ENCODE assay signal across 11 cellular contexts in genomic region chr17:45073414-45074070, GRCh38. TPM values are rescaled to one million over a fixed set of nuclear protein-coding genes. Genes with fewer than 3 reads are reported as not detected.
A peak's percentile ranks its signal among the peaks of the same experiment; 100 is the strongest.
DNase-seq lines count a peak whose midpoint lies in the region; TF ChIP-seq lines count a peak whose summit lies in the region.
"Had no signal": no experiment of that assay in that cellular context is flagged by ENCODE, and none has a peak within 500 bp of the region (broad histone marks: within the 10 kb centered on the region; RNA-seq: fewer than 3 reads in every experiment).

No MANE protein-coding gene starts in this region.

- H3K27me3 Mint-ChIP-seq in activated T-cell treated with anti-CD3 and anti-CD28 coated beads, Interleukin-2, amount 50 U/mL, for 24 hours = no peaks in the 10 kb centered on the region

- H3K4me1 Mint-ChIP-seq in activated T-cell treated with anti-CD3 and anti-CD28 coated beads, Interleukin-2, amount 50 U/mL, for 24 hours (ENCODE audit: low read depth) = peaks cover 52% of the 10 kb centered on the region

- H3K36me3 ChIP-seq in uterus = no peaks in the 10 kb centered on the region

- peak overlapping the region; percentile 29 to 32 for H3K27ac ChIP-seq in uterus

- peak overlapping the region; percentile 14 for H3K27ac Mint-ChIP-seq in activated T-cell treated with anti-CD3 and anti-CD28 coated beads, Interleukin-2, amount 50 U/mL, for 24 hours

- no peak overlapping the region for H3K4me3 ChIP-seq in uterus
- H3K4me3 ChIP-seq: BLaER1 treated with 17β-estradiol and CSF1 and Interleukin-3, amounts not matched to agents 10 nM and 100 nM had no signal

- peaks cover 0 to 6% of the 10 kb centered on the region in 2 donors for H3K4me1 ChIP-seq in uterus

- TF ChIP-seq POLR2A in uterus (IDR thresholded peaks at IDR 0.05) (no peak), erythroblast (IDR thresholded peaks at IDR 0.05; ENCODE audit: low read length) (no peak)

- peaks cover 80% of the 10 kb centered on the region for H3K36me3 Mint-ChIP-seq in activated T-cell treated with anti-CD3 and anti-CD28 coated beads, Interleukin-2, amount 50 U/mL, for 24 hours (ENCODE audit: low read depth)

- H3K4me3 Mint-ChIP-seq in activated T-cell treated with anti-CD3 and anti-CD28 coated beads, Interleukin-2, amount 50 U/mL, for 24 hours = no peak overlapping the region

- intact Hi-C loops in uterus (cut with DNase I; ENCODE audit: low total_unique reads) = no loop called here

- no peaks in the 10 kb centered on the region for H3K9me3 ChIP-seq in uterus
- H3K9me3 ChIP-seq: BLaER1 treated with 17β-estradiol and CSF1 and Interleukin-3, amounts not matched to agents 10 nM and 100 nM had no signal

- DNase-seq in activated T-cell treated with anti-CD3 and anti-CD28 coated beads, Interleukin-2, amount 50 U/mL, for 24 hours = no peak
- DNase-seq in activated T-cell treated with anti-CD3 and anti-CD28 coated beads, Interleukin-2, amount 50 U/mL, for 48 hours = no peak
- peak; percentile 39 for DNase-seq in astrocyte of the hippocampus (ENCODE audit: low read depth, low spot score)
- peak; percentile 92 for DNase-seq in iris pigment epithelial cell (ENCODE audit: low read depth)
- DNase-seq in uterus = peak; percentile 41 to 48
- no peak for DNase-seq in erythroblast (lab: John Stamatoyannopoulos, UW)
- no peak for DNase-seq in putamen (ENCODE audit: low spot score)
- DNase-seq in NCI-H226 = no peak
- DNase-seq: activated CD8-positive, alpha-beta memory T cell treated with anti-CD3 and anti-CD28 coated beads, Interleukin-2, amount 50 U/mL, for 4 hours; NCI-H2227 treated with DMSO at 0.1 percent for 48 hours had no signal

- no peaks in the 10 kb centered on the region for H3K27me3 ChIP-seq in uterus
- H3K27me3 ChIP-seq: BLaER1 treated with 17β-estradiol and CSF1 and Interleukin-3, amounts not matched to agents 10 nM and 100 nM had no signal

- TF ChIP-seq CTCF in uterus (IDR thresholded peaks at IDR 0.05) = no peak

- no peaks in the 10 kb centered on the region for H3K9me3 Mint-ChIP-seq in activated T-cell treated with anti-CD3 and anti-CD28 coated beads, Interleukin-2, amount 50 U/mL, for 24 hours

RNA-seq across cellular contexts. Expression of gene NMT1, which starts 12.4 kb away (rescaled TPM):
- total RNA-seq in uterus = 100 to 1,000 TPM in 1 of 4 donors, 10 to 100 TPM in 3; 25.6 to 115 (median 72.3) TPM

RNA-seq across cellular contexts. Expression of gene DCAKD, which starts 22.1 kb away (rescaled TPM):
- total RNA-seq in uterus = 10 to 100 TPM; 26.8 to 57.1 (median 37.7) TPM

RNA-seq across cellular contexts. Expression of gene PLCD3, which starts 58.8 kb away (rescaled TPM):
- 10 to 100 TPM in 2 of 4 donors, 1 to 10 TPM in 2; 1.5 to 90.8 (median 8.9) TPM for total RNA-seq in uterus

Comparison
In these comparisons a context has a peak if more than half of its experiments do, and no peak if none do; other contexts are left out.
1. DNase-seq: peak in astrocyte of the hippocampus (single experiment), iris pigment epithelial cell (single experiment) and uterus (2 of 2); none in activated T-cell treated with anti-CD3 and anti-CD28 coated beads, Interleukin-2, amount 50 U/mL, for 24 hours (single experiment), activated T-cell treated with anti-CD3 and anti-CD28 coated beads, Interleukin-2, amount 50 U/mL, for 48 hours (0 of 2), erythroblast (0 of 2), putamen (single experiment) and NCI-H226 (single experiment).